In the genomic region with DNA sequence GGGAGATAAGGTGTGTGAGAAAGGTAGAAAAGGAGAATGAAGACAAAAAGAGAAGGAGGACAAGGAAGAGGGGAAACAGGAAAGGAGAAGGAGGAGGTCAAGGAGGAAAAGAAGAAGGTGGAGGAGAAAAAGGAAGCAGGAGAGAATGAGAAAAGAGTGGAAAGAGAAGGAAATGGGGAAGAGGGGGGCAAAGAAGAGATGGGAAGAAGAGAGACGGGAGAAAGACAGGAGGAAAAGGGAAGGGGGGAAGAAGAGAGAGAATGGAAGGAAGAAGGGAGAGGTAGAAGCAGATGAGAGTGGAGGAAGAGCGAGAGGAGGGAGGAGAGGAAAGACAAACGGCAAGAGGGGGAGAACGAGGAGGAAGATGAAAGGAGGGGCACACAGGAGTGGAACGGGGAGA, we compare ENCODE assay signal across 1 cellular context.
A peak's percentile ranks its signal among the peaks of the same experiment; 100 is the strongest.
TF ChIP-seq lines count a peak whose summit lies in the region.

No MANE protein-coding gene starts in this region.

TF ChIP-seq in HEK293, 187 proteins besides CTCF, POLR2A, EP300 and RAD21:
- TF ChIP-seq ZBTB17 (tag by site-specific recombination; IDR thresholded peaks at IDR 0.05) (no peak), ZNF558 (tag by site-specific recombination; IDR thresholded peaks at IDR 0.05) (no peak), GLI2 (tag by site-specific recombination; IDR thresholded peaks at IDR 0.05; ENCODE audit: borderline replicate concordance, low read depth) (no peak), GLIS2 (tag by site-specific recombination; IDR thresholded peaks at IDR 0.05) (no peak), ZNF514 (tag by site-specific recombination; IDR thresholded peaks at IDR 0.05) (no peak), ZNF132 (tag by site-specific recombination; IDR thresholded peaks at IDR 0.05; ENCODE audit: borderline replicate concordance) (no peak), SCRT1 (tag by site-specific recombination; IDR thresholded peaks at IDR 0.05; ENCODE audit: borderline replicate concordance) (no peak), PRDM1 (tag by site-specific recombination; IDR thresholded peaks at IDR 0.05) (peak; percentile 83), ZNF366 (tag by site-specific recombination; conservative IDR thresholded peaks at IDR 0.05) (peak; percentile 90)
- TF ChIP-seq, protein P1, sequence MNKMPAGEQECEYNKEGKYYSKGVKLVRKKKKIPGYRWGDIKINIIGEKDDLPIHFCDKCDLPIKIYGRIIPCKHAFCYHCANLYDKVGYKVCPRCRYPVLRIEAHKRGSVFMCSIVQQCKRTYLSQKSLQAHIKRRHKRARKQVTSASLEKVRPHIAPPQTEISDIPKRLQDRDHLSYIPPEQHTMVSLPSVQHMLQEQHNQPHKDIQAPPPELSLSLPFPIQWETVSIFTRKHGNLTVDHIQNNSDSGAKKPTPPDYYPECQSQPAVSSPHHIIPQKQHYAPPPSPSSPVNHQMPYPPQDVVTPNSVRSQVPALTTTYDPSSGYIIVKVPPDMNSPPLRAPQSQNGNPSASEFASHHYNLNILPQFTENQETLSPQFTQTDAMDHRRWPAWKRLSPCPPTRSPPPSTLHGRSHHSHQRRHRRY (tag by site-specific recombination; IDR thresholded peaks at IDR 0.05), result no peak
